In genomic region chrX:49019599-49020249, GRCh38 we compare ENCODE assay signal across 20 cellular contexts.
"Had no signal": no experiment of that assay in that cellular context is flagged by ENCODE, and none has a peak within 500 bp of the region (broad histone marks: within the 10 kb centered on the region; RNA-seq: fewer than 3 reads in every experiment).

No MANE protein-coding gene starts in this region.

- H3K36me3 Mint-ChIP-seq: immature natural killer cell, neural progenitor cell had no signal

- H3K9ac ChIP-seq: neural progenitor cell had no signal

- H2AFZ ChIP-seq: neural progenitor cell had no signal

- DNase-seq: activated CD4-positive, alpha-beta T cell treated with anti-CD3 and anti-CD28 coated beads, Interleukin-2, amount 10 ng/mL, durations not matched to agents 24 days and 14 days; activated CD8-positive, alpha-beta memory T cell treated with anti-CD3 and anti-CD28 coated beads, Interleukin-2, amount 50 U/mL, for 4 hours; activated effector memory CD4-positive, alpha-beta T cell treated with Interleukin-2 at 50 U/mL for 16 hours; activated naive CD4-positive, alpha-beta T cell treated with anti-CD3 and anti-CD28 coated beads, Interleukin-2, amount 50 U/mL, for 16 hours; activated T-cell treated with anti-CD3 and anti-CD28 coated beads, Interleukin-2, amount 50 U/mL, for 4 hours; effector memory CD4-positive, alpha-beta T cell; esophagus squamous epithelium; immature natural killer cell; mesendoderm; naive thymus-derived CD4-positive, alpha-beta T cell; psoas muscle; right cardiac atrium; stimulated activated naive CD8-positive, alpha-beta T cell treated with anti-CD3 and anti-CD28 coated beads, Interleukin-15, Interleukin-2, amounts not matched to agents 100 U/mL and 50 U/mL, for 24 hours; substantia nigra; T-helper 9 cell; tibial artery had no signal

- FAIRE-seq: bronchial epithelial cell had no signal

- H3K4me1 Mint-ChIP-seq: activated CD4-positive, alpha-beta T cell treated with anti-CD3 and anti-CD28 coated beads, Interleukin-2, amount 10 ng/mL, durations not matched to agents 24 days and 14 days; immature natural killer cell; naive thymus-derived CD4-positive, alpha-beta T cell; neural progenitor cell had no signal

- H3K4me1 ChIP-seq: esophagus squamous epithelium, neural progenitor cell, psoas muscle, tibial artery had no signal

- H3K9me3 ChIP-seq: esophagus squamous epithelium, psoas muscle, tibial artery had no signal

- H3K36me3 ChIP-seq: esophagus squamous epithelium, neural progenitor cell, tibial artery had no signal

- H3K27ac ChIP-seq: esophagus squamous epithelium, neural progenitor cell, psoas muscle, skin epidermis, tibial artery had no signal

- ATAC-seq: activated T-cell treated with anti-CD3 and anti-CD28 coated beads, Interleukin-2, amount 50 U/mL, for 4 hours; naive thymus-derived CD4-positive, alpha-beta T cell; psoas muscle; right cardiac atrium; stimulated activated naive CD8-positive, alpha-beta T cell treated with anti-CD3 and anti-CD28 coated beads, Interleukin-15, Interleukin-2, amounts not matched to agents 100 U/mL and 50 U/mL, for 24 hours had no signal

- H3K27ac Mint-ChIP-seq: activated CD4-positive, alpha-beta T cell treated with anti-CD3 and anti-CD28 coated beads, Interleukin-2, amount 10 ng/mL, durations not matched to agents 24 days and 14 days; dendritic cell treated with granulocyte-macrophage colony-stimulating factor and Interleukin-4, amounts not matched to agents 40 ng/mL and 50 ng/mL, for 4 days; immature natural killer cell; naive thymus-derived CD4-positive, alpha-beta T cell; neural progenitor cell had no signal

- H3K4me3 Mint-ChIP-seq: activated CD4-positive, alpha-beta T cell treated with anti-CD3 and anti-CD28 coated beads, Interleukin-2, amount 10 ng/mL, durations not matched to agents 24 days and 14 days; activated T-cell treated with anti-CD3 and anti-CD28 coated beads, Interleukin-2, amount 50 U/mL, for 4 hours; dendritic cell treated with granulocyte-macrophage colony-stimulating factor and Interleukin-4, amounts not matched to agents 40 ng/mL and 50 ng/mL, for 4 days; immature natural killer cell; neural progenitor cell had no signal

- H3K4me2 ChIP-seq: neural progenitor cell had no signal

- H3K4me3 ChIP-seq: esophagus squamous epithelium, neural progenitor cell, psoas muscle, skin epidermis, tibial artery had no signal

- H3K27me3 Mint-ChIP-seq: activated CD4-positive, alpha-beta T cell treated with anti-CD3 and anti-CD28 coated beads, Interleukin-2, amount 10 ng/mL, durations not matched to agents 24 days and 14 days; dendritic cell treated with granulocyte-macrophage colony-stimulating factor and Interleukin-4, amounts not matched to agents 40 ng/mL and 50 ng/mL, for 4 days; naive thymus-derived CD4-positive, alpha-beta T cell had no signal

- H3K27me3 ChIP-seq: esophagus squamous epithelium, neural progenitor cell, tibial artery had no signal

- H3K9me3 Mint-ChIP-seq: activated CD4-positive, alpha-beta T cell treated with anti-CD3 and anti-CD28 coated beads, Interleukin-2, amount 10 ng/mL, durations not matched to agents 24 days and 14 days; activated T-cell treated with anti-CD3 and anti-CD28 coated beads, Interleukin-2, amount 50 U/mL, for 4 hours; dendritic cell treated with granulocyte-macrophage colony-stimulating factor and Interleukin-4, amounts not matched to agents 40 ng/mL and 50 ng/mL, for 4 days; immature natural killer cell; naive thymus-derived CD4-positive, alpha-beta T cell had no signal
